8 cellular contexts compared by ENCODE assay signal in the genomic region with DNA sequence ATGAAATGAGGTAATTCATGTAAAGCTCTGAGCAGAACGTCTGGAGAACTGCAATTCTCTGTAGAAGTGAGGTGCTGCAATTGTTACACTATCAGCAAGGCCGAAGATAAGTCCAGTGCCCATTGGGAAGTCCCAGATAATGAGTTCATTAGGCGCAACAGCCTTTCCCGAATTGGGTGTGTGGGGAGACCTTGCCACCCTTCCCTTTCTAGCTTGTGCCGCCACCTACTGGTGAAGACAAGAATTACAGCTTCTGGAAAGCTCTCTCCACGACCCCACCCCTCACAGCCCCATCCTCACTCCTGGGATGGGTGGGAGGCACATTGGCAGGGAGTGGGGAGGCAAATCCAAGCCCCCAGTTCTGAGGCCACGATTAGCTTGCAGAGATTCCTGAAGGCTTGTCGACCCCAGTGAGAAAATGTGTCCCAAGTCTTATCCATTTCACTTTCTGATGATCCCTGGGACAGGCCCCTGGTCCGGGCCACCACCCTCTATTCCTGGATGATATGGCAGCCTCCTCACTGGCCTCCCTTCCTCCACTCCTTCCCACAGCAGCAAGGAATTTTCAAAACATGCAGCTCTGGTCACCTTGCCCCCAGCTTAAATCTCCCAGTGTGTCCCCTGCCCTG. TPM values are rescaled to one million over a fixed set of nuclear protein-coding genes. Genes with fewer than 3 reads are reported as not detected.
DNase-seq lines count a peak whose midpoint lies in the region; ATAC-seq, FAIRE-seq and TF ChIP-seq lines count a peak whose summit lies in the region.

No MANE protein-coding gene starts in this region.

- peaks cover 0 to 23% (median 10%) of the 10 kb centered on the region in 3 donors for H3K4me1 ChIP-seq in pancreas

- H3K9me3 ChIP-seq in pancreas, result no peaks in the 10 kb centered on the region

- H3K36me3 Mint-ChIP-seq in type B pancreatic cell, result no peaks in the 10 kb centered on the region

- DNase-seq in DMS 273 (lab: John Stamatoyannopoulos, UW; ENCODE audit: unreplicated experiment) (peak; percentile 87), RPMI7951 (ENCODE audit: low read depth) (peak; percentile 55), globus pallidus (ENCODE audit: low spot score) (peak; percentile 58), pancreas (peak in 5 of 6 donors; percentile 36 to 72 (median 60)), type B pancreatic cell (ENCODE audit: extremely low spot score, unreplicated experiment) (peak; percentile 79)
- peak; percentile 81 for DNase-seq in activated effector memory CD4-positive, alpha-beta T cell treated with anti-CD3 and anti-CD28 coated beads, Interleukin-2, amount 50 U/mL, for 16 hours

- ATAC-seq in HG03521 (IDR thresholded peaks at IDR 0.05; ENCODE audit: unreplicated experiment), result peak; percentile 51
- ATAC-seq in pancreas, result peak; percentile 60 to 80 (median 68)
- ATAC-seq in GM21360 (IDR thresholded peaks at IDR 0.05; ENCODE audit: unreplicated experiment), result no peak

- peak; percentile 87 to 94 (median 89) for TF ChIP-seq CTCF in pancreas (IDR thresholded peaks at IDR 0.05)
- peak; percentile 94 for TF ChIP-seq CTCF in type B pancreatic cell (conservative IDR thresholded peaks at IDR 0.05)

- no peak overlapping the region for H3K4me3 ChIP-seq in pancreas

- WGBS in pancreas, 2 donors, result 5 to 11% methylated on average over 9 of the region's 9 CpGs

- H3K27ac Mint-ChIP-seq in type B pancreatic cell, result no peak overlapping the region

- peaks cover 11% of the 10 kb centered on the region for H3K4me1 Mint-ChIP-seq in type B pancreatic cell (ENCODE audit: unreplicated experiment)

- H3K9me3 Mint-ChIP-seq in type B pancreatic cell, result no peaks in the 10 kb centered on the region

- no peak overlapping the region for H3K4me3 Mint-ChIP-seq in type B pancreatic cell

- H3K27me3 Mint-ChIP-seq in type B pancreatic cell, result peaks cover 17% of the 10 kb centered on the region

- H3K27me3 ChIP-seq in pancreas, result no peaks in the 10 kb centered on the region

- H3K27ac ChIP-seq in pancreas, result peak overlapping the region in 1 of 4 donors; percentile 74

- intact Hi-C loops in pancreas (cut with DNase I), result loop anchor here in 2 of 3 donors (5.0 to 10.0 kb wide), 2 partner anchors 63 to 165 kb away; no protein-coding TSS in a partner anchor

- no peaks in the 10 kb centered on the region for H3K36me3 ChIP-seq in pancreas

- FAIRE-seq in pancreas (lab: Jason Lieb, UNC), result no peak

RNA-seq across cellular contexts. Expression of a gene that starts 36.4 kb away (rescaled TPM):
- not detected in 2 replicates for total RNA-seq in RPMI7951 (2014; rRNA removed; shearing (Covaris generic))
- under 1 TPM; 0.32 to 0.73 (median 0.58) TPM for total RNA-seq in pancreas
- 1 to 10 TPM in 1 of 2 donors, under 1 TPM in 1; 0.68 to 2.1 TPM for polyA plus RNA-seq in pancreas
- total RNA-seq in type B pancreatic cell (ENCODE audit: low replicate concordance), result 7.4 and 7.6 TPM in 2 replicates

RNA-seq across cellular contexts. Expression of a gene that starts 53.0 kb away (rescaled TPM):
- total RNA-seq in RPMI7951 (2014; rRNA removed; shearing (Covaris generic)), result not detected in 2 replicates
- 1 to 10 TPM; 1.7 to 8.0 (median 5.2) TPM for total RNA-seq in pancreas
- polyA plus RNA-seq in pancreas, result 10 to 100 TPM in 1 of 2 donors, 1 to 10 TPM in 1; 6.9 to 21.0 TPM
- total RNA-seq in type B pancreatic cell (ENCODE audit: low replicate concordance), result 2.9 and 4.5 TPM in 2 replicates
